In the genomic region with DNA sequence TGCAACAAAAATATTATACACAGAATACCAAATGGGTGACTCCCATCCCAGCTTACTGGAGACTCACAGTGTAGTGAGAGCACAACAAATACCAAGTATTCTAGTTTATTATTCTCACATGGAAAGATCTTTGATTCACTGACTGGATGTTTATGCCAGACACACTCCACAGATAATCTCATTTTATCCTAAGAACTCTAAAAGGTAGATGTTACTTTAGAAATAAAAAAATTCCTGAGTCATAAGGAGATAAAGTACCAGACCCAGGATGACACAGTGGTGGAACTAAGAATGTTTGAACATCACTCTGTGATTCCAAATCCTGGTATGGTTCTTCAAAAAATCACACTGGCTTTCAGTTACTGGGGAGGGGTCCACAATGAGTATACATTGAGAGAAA, we compare ENCODE assay signal across 14 cellular contexts.
"Had no signal": no experiment of that assay in that cellular context is flagged by ENCODE, and none has a peak within 500 bp of the region (broad histone marks: within the 10 kb centered on the region; RNA-seq: fewer than 3 reads in every experiment).

No MANE protein-coding gene starts in this region.

- H3K4me1 Mint-ChIP-seq: activated CD4-positive, alpha-beta memory T cell treated with anti-CD3 and anti-CD28 coated beads, Interleukin-2, amount 10 ng/mL, durations not matched to agents 7 days and 5 days; natural killer cell; T-helper 17 cell had no signal

- H3K27ac ChIP-seq: left lung, stomach, thoracic aorta, upper lobe of right lung had no signal

- H3K9me3 Mint-ChIP-seq: WTC11 had no signal

- H3K4me3 ChIP-seq: left lung, stomach, thoracic aorta, upper lobe of right lung had no signal

- ATAC-seq: activated naive CD4-positive, alpha-beta T cell treated with anti-CD3 and anti-CD28 coated beads, Interleukin-2, amount 50 U/mL, for 72 hours; left lung; natural killer cell; sciatic nerve; T-helper 17 cell; upper lobe of right lung; WTC11 had no signal

- DNase-seq: activated CD4-positive, alpha-beta memory T cell treated with anti-CD3 and anti-CD28 coated beads, Interleukin-2, amount 10 ng/mL, durations not matched to agents 7 days and 5 days; activated CD4-positive, alpha-beta T cell treated with anti-CD3 and anti-CD28 coated beads for 4 hours; activated effector memory CD4-positive, alpha-beta T cell treated with anti-CD3 and anti-CD28 coated beads, Interleukin-2, amount 50 U/mL, for 16 hours; activated T-cell treated with anti-CD3 and anti-CD28 coated beads, Interleukin-2, amount 50 U/mL, for 24 hours; left lung; natural killer cell; stimulated activated CD4-positive, alpha-beta T cell treated with anti-CD3 and anti-CD28 coated beads, Interleukin-1b, Interleukin-23, amount 100 ng/mL, for 48 hours; stomach; T-helper 17 cell; upper lobe of right lung had no signal

- H3K36me3 ChIP-seq: left lung, stomach, thoracic aorta, upper lobe of right lung had no signal

- H3K36me3 Mint-ChIP-seq: activated naive CD4-positive, alpha-beta T cell treated with anti-CD3 and anti-CD28 coated beads, Interleukin-2, amount 50 U/mL, for 72 hours; natural killer cell; WTC11 had no signal

- H3K27me3 ChIP-seq: left lung, stomach, upper lobe of right lung had no signal

- H3K27me3 Mint-ChIP-seq: activated CD4-positive, alpha-beta memory T cell treated with anti-CD3 and anti-CD28 coated beads, Interleukin-2, amount 10 ng/mL, durations not matched to agents 7 days and 5 days; activated T-cell treated with anti-CD3 and anti-CD28 coated beads, Interleukin-2, amount 50 U/mL, for 24 hours; T-helper 17 cell had no signal

- H3K9me3 ChIP-seq: left lung, stomach, thoracic aorta, upper lobe of right lung had no signal

- H3K27ac Mint-ChIP-seq: activated CD4-positive, alpha-beta memory T cell treated with anti-CD3 and anti-CD28 coated beads, Interleukin-2, amount 10 ng/mL, durations not matched to agents 7 days and 5 days; activated naive CD4-positive, alpha-beta T cell treated with anti-CD3 and anti-CD28 coated beads, Interleukin-2, amount 50 U/mL, for 72 hours; activated T-cell treated with anti-CD3 and anti-CD28 coated beads, Interleukin-2, amount 50 U/mL, for 24 hours; natural killer cell; T-helper 17 cell; WTC11 had no signal

- H3K4me3 Mint-ChIP-seq: activated CD4-positive, alpha-beta memory T cell treated with anti-CD3 and anti-CD28 coated beads, Interleukin-2, amount 10 ng/mL, durations not matched to agents 7 days and 5 days; activated T-cell treated with anti-CD3 and anti-CD28 coated beads, Interleukin-2, amount 50 U/mL, for 24 hours; natural killer cell; T-helper 17 cell; WTC11 had no signal

- H3K4me1 ChIP-seq: left lung, stomach, upper lobe of right lung had no signal
